In the genomic region with DNA sequence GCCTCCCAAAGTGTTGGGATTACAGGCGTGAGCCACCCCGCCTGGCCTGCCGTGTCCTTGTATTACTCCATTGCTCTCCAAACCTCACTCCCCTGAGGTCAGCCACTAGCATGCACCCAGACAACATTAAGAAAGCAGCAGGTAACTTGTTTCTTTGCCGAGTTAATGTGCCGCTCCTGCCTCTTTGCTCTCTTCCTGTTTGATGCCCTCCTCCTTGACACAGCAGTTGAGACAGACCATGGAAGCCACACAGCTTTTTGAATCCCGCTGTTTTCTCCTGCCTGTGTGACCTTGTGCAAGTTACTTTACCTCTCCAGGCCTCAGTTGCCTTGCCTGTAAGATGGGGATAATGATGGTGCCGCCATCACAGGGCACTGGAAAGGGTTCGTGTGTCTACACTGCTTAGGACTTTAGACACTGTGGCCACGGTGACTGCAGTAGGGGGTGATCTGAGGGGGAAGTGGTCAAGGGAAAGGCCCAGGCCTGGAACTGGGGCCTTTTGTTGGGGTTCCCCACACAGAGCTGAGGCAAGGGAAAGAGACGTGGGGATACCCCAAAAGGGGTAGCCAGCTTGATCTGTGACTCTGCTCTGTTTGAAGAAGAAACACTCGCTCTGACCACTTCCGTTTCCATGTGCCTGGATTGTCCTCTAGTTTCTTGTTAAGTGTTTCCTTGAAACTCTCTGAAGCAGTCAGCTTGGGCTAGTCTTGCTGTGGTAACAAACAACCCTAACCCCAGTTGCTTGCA, we compare ENCODE assay signal across 13 cellular contexts.
DNase-seq lines count a peak whose midpoint lies in the region; ATAC-seq and TF ChIP-seq lines count a peak whose summit lies in the region.
"Had no signal": no experiment of that assay in that cellular context is flagged by ENCODE, and none has a peak within 500 bp of the region (broad histone marks: within the 10 kb centered on the region; RNA-seq: fewer than 3 reads in every experiment).

No MANE protein-coding gene starts in this region.

- CTCF ChIA-PET in CD4-positive, alpha-beta T cell (lab: Charles Lee), result no interaction called here
- CTCF ChIA-PET in activated CD8-positive, alpha-beta T cell treated with anti-CD3 and anti-CD28 coated beads, Interleukin-2, amount 10 ng/mL, durations not matched to agents 7 days and 5 days (lab: Charles Lee), result interaction anchor here (0.6 to 1.2 kb wide), 3 partner anchors 16 to 28 kb away, joined by 3 read pairs; no protein-coding TSS in a partner anchor

- in situ Hi-C loops in brain microvascular endothelial cell (cut with HindIII; ENCODE audit: low pct_ligation_motif_present, low sequenced_read_pairs), result no loop called here

- peaks cover 17% of the 10 kb centered on the region for H3K36me3 Mint-ChIP-seq in CD4-positive, alpha-beta T cell (ENCODE audit: low read depth)
- peaks cover 87% of the 10 kb centered on the region for H3K36me3 Mint-ChIP-seq in activated CD8-positive, alpha-beta T cell treated with anti-CD3 and anti-CD28 coated beads, Interleukin-2, amount 10 ng/mL, durations not matched to agents 7 days and 5 days (ENCODE audit: low read depth)

- no peak for ATAC-seq in CD4-positive, alpha-beta T cell (ENCODE audit: poor library complexity)
- ATAC-seq in GM19351 (IDR thresholded peaks at IDR 0.05; ENCODE audit: unreplicated experiment) (peak; percentile 48), HG03095 (IDR thresholded peaks at IDR 0.05; ENCODE audit: unreplicated experiment) (peak; percentile 63)
- peak; percentile 29 for ATAC-seq in activated CD8-positive, alpha-beta T cell treated with anti-CD3 and anti-CD28 coated beads, Interleukin-2, amount 10 ng/mL, durations not matched to agents 7 days and 5 days
- ATAC-seq: GM23338 had no signal

- peaks cover 6% of the 10 kb centered on the region for H3K36me3 ChIP-seq in brain microvascular endothelial cell (replicated peaks)
- H3K36me3 ChIP-seq: breast epithelium had no signal

- H3K9me3 ChIP-seq in CD4-positive, alpha-beta T cell (ENCODE audit: control insufficient read depth, low read length), result no peaks in the 10 kb centered on the region
- H3K9me3 ChIP-seq: breast epithelium had no signal

- peak overlapping the region; percentile 39 for H3K4me3 Mint-ChIP-seq in CD4-positive, alpha-beta T cell
- peak overlapping the region; percentile 5 for H3K4me3 Mint-ChIP-seq in activated CD8-positive, alpha-beta T cell treated with anti-CD3 and anti-CD28 coated beads, Interleukin-2, amount 10 ng/mL, durations not matched to agents 7 days and 5 days
- H3K4me3 Mint-ChIP-seq: GM23338 had no signal

- no peak overlapping the region for H3K27ac ChIP-seq in CD4-positive, alpha-beta T cell (ENCODE audit: low read depth, low read length)
- no peak overlapping the region for H3K27ac ChIP-seq in brain microvascular endothelial cell
- H3K27ac ChIP-seq: breast epithelium had no signal

- TF ChIP-seq CTCF in CD4-positive, alpha-beta T cell (IDR thresholded peaks at IDR 0.05), result no peak
- TF ChIP-seq CTCF in brain microvascular endothelial cell (IDR thresholded peaks at IDR 0.05; ENCODE audit: low read depth, low read length, missing control alignments), result no peak

- peaks cover 85% of the 10 kb centered on the region for H3K4me1 Mint-ChIP-seq in CD4-positive, alpha-beta T cell (ENCODE audit: low read depth)
- H3K4me1 Mint-ChIP-seq in activated CD8-positive, alpha-beta T cell treated with anti-CD3 and anti-CD28 coated beads, Interleukin-2, amount 10 ng/mL, durations not matched to agents 7 days and 5 days (ENCODE audit: low read depth), result peaks cover 93% of the 10 kb centered on the region

- no peak for DNase-seq in CD4-positive, alpha-beta T cell
- peak; percentile 68 for DNase-seq in activated CD8-positive, alpha-beta T cell treated with anti-CD3 and anti-CD28 coated beads, Interleukin-2, amount 10 ng/mL, durations not matched to agents 7 days and 5 days
- DNase-seq in NCI-H2196 treated with DMSO at 0.1 percent for 48 hours (lab: John Stamatoyannopoulos, UW; ENCODE audit: unreplicated experiment) (no peak), brain microvascular endothelial cell (no peak)
- no peak for DNase-seq in stimulated activated CD8-positive, alpha-beta memory T cell treated with anti-CD3 and anti-CD28 coated beads, Interleukin-4, amount 100 ng/mL, for 48 hours
- DNase-seq in activated CD4-positive, alpha-beta T cell treated with anti-CD3 and anti-CD28 coated beads, Interleukin-2, amount 50 U/mL, for 4 hours, result no peak
- DNase-seq: COR-L47, NCI-H146, occipital lobe had no signal

- peak overlapping the region; percentile 69 for H3K27ac Mint-ChIP-seq in CD4-positive, alpha-beta T cell
- H3K27ac Mint-ChIP-seq in activated CD8-positive, alpha-beta T cell treated with anti-CD3 and anti-CD28 coated beads, Interleukin-2, amount 10 ng/mL, durations not matched to agents 7 days and 5 days, result peak overlapping the region; percentile 82
- H3K27ac Mint-ChIP-seq: GM23338 had no signal

- intact Hi-C loops in CD4-positive, alpha-beta T cell (cut with DNase I, micrococcal nuclease), result loop anchor here in 1 of 2 experiments (5.0 kb wide), 2 partner anchors 46 to 71 kb away; partner anchors contain the start of gene RIN3

- H3K27me3 Mint-ChIP-seq in CD4-positive, alpha-beta T cell, result no peaks in the 10 kb centered on the region
- H3K27me3 Mint-ChIP-seq in activated CD8-positive, alpha-beta T cell treated with anti-CD3 and anti-CD28 coated beads, Interleukin-2, amount 10 ng/mL, durations not matched to agents 7 days and 5 days (ENCODE audit: low read depth), result no peaks in the 10 kb centered on the region

- H3K9me3 Mint-ChIP-seq in CD4-positive, alpha-beta T cell, result no peaks in the 10 kb centered on the region
- no peaks in the 10 kb centered on the region for H3K9me3 Mint-ChIP-seq in activated CD8-positive, alpha-beta T cell treated with anti-CD3 and anti-CD28 coated beads, Interleukin-2, amount 10 ng/mL, durations not matched to agents 7 days and 5 days (ENCODE audit: insufficient read depth)

- H3K27me3 ChIP-seq in CD4-positive, alpha-beta T cell (ENCODE audit: control insufficient read depth, insufficient read depth, low read length), result no peaks in the 10 kb centered on the region
- no peaks in the 10 kb centered on the region for H3K27me3 ChIP-seq in brain microvascular endothelial cell (replicated peaks)
- H3K27me3 ChIP-seq: breast epithelium had no signal

- no peak overlapping the region for H3K4me3 ChIP-seq in brain microvascular endothelial cell (ENCODE audit: low read depth, low read length)
- H3K4me3 ChIP-seq: breast epithelium, GM23338 had no signal

- POLR2A ChIA-PET in CD4-positive, alpha-beta T cell (lab: Charles Lee), result interaction anchor here (0.8 to 1.1 kb wide), 2 partner anchors 17 to 449 kb away, joined by 3 to 5 read pairs; no protein-coding TSS in a partner anchor
- POLR2A ChIA-PET in activated CD8-positive, alpha-beta T cell treated with anti-CD3 and anti-CD28 coated beads, Interleukin-2, amount 10 ng/mL, durations not matched to agents 7 days and 5 days (lab: Charles Lee), result interaction anchor here (0.7 to 1.2 kb wide), 3 partner anchors 14 to 48 kb away, joined by 3 read pairs; no protein-coding TSS in a partner anchor
